ENCODE assay signal across 1 cellular context in the genomic region with DNA sequence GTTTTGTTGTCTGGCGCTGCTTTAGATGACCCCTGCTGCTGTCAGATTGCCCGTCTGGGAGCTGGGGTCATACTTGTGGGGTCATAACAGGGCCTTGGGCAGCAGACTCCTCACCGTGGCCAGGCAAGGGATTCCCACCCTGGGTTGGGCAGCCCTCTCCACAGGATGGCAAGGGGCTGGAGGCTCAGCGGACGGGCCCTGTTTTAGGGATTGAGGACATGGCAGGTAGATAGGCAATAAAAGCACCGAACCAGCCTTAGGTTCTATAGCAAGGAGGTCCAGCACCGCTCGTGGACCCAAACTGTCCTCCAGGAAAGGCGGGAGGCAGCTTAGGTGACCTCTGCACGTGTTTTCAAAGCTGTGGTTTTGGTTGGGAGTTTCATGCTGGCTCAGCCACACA.
TF ChIP-seq lines count a peak whose summit lies in the region.

No MANE protein-coding gene starts in this region.

TF ChIP-seq in H1, 55 proteins besides CTCF, POLR2A, EP300 and RAD21:
- TF ChIP-seq SIN3A (conservative IDR thresholded peaks at IDR 0.05 in 1 of 2, IDR thresholded peaks at IDR 0.05 in 1 of 2; ENCODE audit: low read depth in 1 of 2, low read length in 2 of 2) (no peak), SP2 (IDR thresholded peaks at IDR 0.05; ENCODE audit: low read length) (no peak), PHF8 (conservative IDR thresholded peaks at IDR 0.05; ENCODE audit: low read depth, low read length) (no peak), ASH2L (IDR thresholded peaks at IDR 0.05; ENCODE audit: low read length) (no peak), HDAC6 (IDR thresholded peaks at IDR 0.05; ENCODE audit: low read depth, low read length) (no peak), TBP (IDR thresholded peaks at IDR 0.05; ENCODE audit: low read depth, low read length) (no peak)
